Comparison of ENCODE assay signal across 8 cellular contexts in genomic region chr4:6909113-6909969, GRCh38. TPM values are rescaled to one million over a fixed set of nuclear protein-coding genes. Genes with fewer than 3 reads are reported as not detected.
DNase-seq lines count a peak whose midpoint lies in the region; ATAC-seq, FAIRE-seq and TF ChIP-seq lines count a peak whose summit lies in the region.

TBC1D14 (plus strand) TSS chr4:6909826; CDS start chr4:6923390, 13,564 bp downstream.

- intact Hi-C loops in ovary (cut with DNase I) = no loop called here

- H3K36me3 ChIP-seq in ovary = no peaks in the 10 kb centered on the region
- no peaks in the 10 kb centered on the region for H3K36me3 ChIP-seq in thymus (ENCODE audit: control insufficient read depth, insufficient read depth)

- TF ChIP-seq POLR2A in H54 (IDR thresholded peaks at IDR 0.05; ENCODE audit: low read depth, low read length) = no peak; the same call in none of the 2 replicates
- TF ChIP-seq POLR2A in ovary (IDR thresholded peaks at IDR 0.05) = peak; percentile 12

- peak within 1 kb of the TSS; percentile 84 for H3K4me3 ChIP-seq in ovary
- peak within 1 kb of the TSS; percentile 95 for H3K4me3 ChIP-seq in thymus (ENCODE audit: low read length)

- H3K36me3 Mint-ChIP-seq in activated naive CD4-positive, alpha-beta T cell treated with anti-CD3 and anti-CD28 coated beads, Interleukin-2, amount 50 U/mL, for 24 hours = no peaks in the 10 kb centered on the region

- peaks cover 10% of the 10 kb centered on the region for H3K4me1 ChIP-seq in ovary (ENCODE audit: insufficient read depth)
- H3K4me1 ChIP-seq in thymus (ENCODE audit: control insufficient read depth, insufficient read depth, low read length) = peaks cover 25% of the 10 kb centered on the region

- no peaks in the 10 kb centered on the region for H3K27me3 Mint-ChIP-seq in activated naive CD4-positive, alpha-beta T cell treated with anti-CD3 and anti-CD28 coated beads, Interleukin-2, amount 50 U/mL, for 24 hours

- no peaks in the 10 kb centered on the region for H3K9me3 Mint-ChIP-seq in activated naive CD4-positive, alpha-beta T cell treated with anti-CD3 and anti-CD28 coated beads, Interleukin-2, amount 50 U/mL, for 24 hours

- peak within 1 kb of the TSS; percentile 94 for H3K4me3 Mint-ChIP-seq in activated naive CD4-positive, alpha-beta T cell treated with anti-CD3 and anti-CD28 coated beads, Interleukin-2, amount 50 U/mL, for 24 hours

- H3K27ac ChIP-seq in ovary = peak within 1 kb of the TSS; percentile 94 to 99
- H3K27ac ChIP-seq in thymus (ENCODE audit: low read depth) = peak within 1 kb of the TSS; percentile 98

- H3K27ac Mint-ChIP-seq in activated naive CD4-positive, alpha-beta T cell treated with anti-CD3 and anti-CD28 coated beads, Interleukin-2, amount 50 U/mL, for 24 hours = peak within 1 kb of the TSS; percentile 93

- peak in 2 of 3 donors; percentile 42 to 61 for TF ChIP-seq CTCF in ovary (IDR thresholded peaks at IDR 0.05)

- peaks cover 58% of the 10 kb centered on the region for H3K4me1 Mint-ChIP-seq in activated naive CD4-positive, alpha-beta T cell treated with anti-CD3 and anti-CD28 coated beads, Interleukin-2, amount 50 U/mL, for 24 hours

- 0 to 1% (median 0%) methylated on average over 51 to 107 of the region's 108 CpGs for WGBS in ovary, 3 donors
- WGBS in thymus = under 1% methylated on average over 108 of the region's 108 CpGs

- DNase-seq in GM04503 (ENCODE audit: low read depth) (peak; percentile 38), H54 (ENCODE audit: insufficient read length, low spot score) (peak; percentile 77), LoVo (ENCODE audit: low spot score) (peak; percentile 85), glomerular visceral epithelial cell (ENCODE audit: extremely low spot score) (peak; percentile 84), ovary (peak; percentile 88 to 91 (median 90))

- H3K27me3 ChIP-seq in ovary (no peaks in the 10 kb centered on the region), thymus (ENCODE audit: control insufficient read depth, insufficient read depth) (no peaks in the 10 kb centered on the region)

- TF ChIP-seq EP300 in ovary (IDR thresholded peaks at IDR 0.05) = no peak

- no peaks in the 10 kb centered on the region for H3K9me3 ChIP-seq in ovary
- peaks cover 1% of the 10 kb centered on the region for H3K9me3 ChIP-seq in thymus (ENCODE audit: control insufficient read depth)

- no peak for FAIRE-seq in H54 (lab: Jason Lieb, UNC)

- ATAC-seq in SK-N-SH treated with all-trans-retinoic acid at 6 μM for 48 hours = peak; percentile 97

TF ChIP-seq in SK-N-SH treated with all-trans-retinoic acid at 6 μM for 48 hours, 23 proteins besides CTCF, POLR2A, EP300 and RAD21:
- TF ChIP-seq TCF4 (CRISPR knock-in tag; IDR thresholded peaks at IDR 0.05; ENCODE audit: borderline replicate concordance) = no peak
- TF ChIP-seq ARNTL (CRISPR knock-in tag; IDR thresholded peaks at IDR 0.05; ENCODE audit: borderline replicate concordance, low read depth) = no peak
- no peak for TF ChIP-seq ZNF70 (CRISPR knock-in tag; IDR thresholded peaks at IDR 0.05)
- no peak for TF ChIP-seq TOX (CRISPR knock-in tag; IDR thresholded peaks at IDR 0.05; ENCODE audit: borderline replicate concordance)
- TF ChIP-seq, protein P1, sequence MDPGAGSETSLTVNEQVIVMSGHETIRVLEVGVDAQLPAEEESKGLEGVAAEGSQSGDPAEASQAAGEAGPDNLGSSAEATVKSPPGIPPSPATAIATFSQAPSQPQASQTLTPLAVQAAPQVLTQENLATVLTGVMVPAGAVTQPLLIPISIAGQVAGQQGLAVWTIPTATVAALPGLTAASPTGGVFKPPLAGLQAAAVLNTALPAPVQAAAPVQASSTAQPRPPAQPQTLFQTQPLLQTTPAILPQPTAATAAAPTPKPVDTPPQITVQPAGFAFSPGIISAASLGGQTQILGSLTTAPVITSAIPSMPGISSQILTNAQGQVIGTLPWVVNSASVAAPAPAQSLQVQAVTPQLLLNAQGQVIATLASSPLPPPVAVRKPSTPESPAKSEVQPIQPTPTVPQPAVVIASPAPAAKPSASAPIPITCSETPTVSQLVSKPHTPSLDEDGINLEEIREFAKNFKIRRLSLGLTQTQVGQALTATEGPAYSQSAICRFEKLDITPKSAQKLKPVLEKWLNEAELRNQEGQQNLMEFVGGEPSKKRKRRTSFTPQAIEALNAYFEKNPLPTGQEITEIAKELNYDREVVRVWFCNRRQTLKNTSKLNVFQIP (CRISPR knock-in tag; IDR thresholded peaks at IDR 0.05; ENCODE audit: borderline replicate concordance, low read depth) = no peak
- TF ChIP-seq PPARA (CRISPR knock-in tag; IDR thresholded peaks at IDR 0.05; ENCODE audit: borderline replicate concordance) = no peak

RNA-seq across cellular contexts. Expression of gene TBC1D14, which starts in this region (rescaled TPM):
- 10 to 100 TPM; 19.9 to 39.6 (median 34.4) TPM for total RNA-seq in ovary
- polyA plus RNA-seq in ovary = 10 to 100 TPM; 24.7 to 40.0 TPM
- 28.4 TPM for polyA plus RNA-seq in thymus

Comparison
In these comparisons a context has a peak if more than half of its experiments do, and no peak if none do; other contexts are left out.
1. Peak in every context shown above with its lines: DNase-seq, ATAC-seq, H3K4me3 ChIP-seq and H3K27ac ChIP-seq.
2. DNase-seq: peak in every context shown above with its lines; median percentile 90 in ovary; 85 in LoVo; 84 in glomerular visceral epithelial cell; 77 in H54; 38 in GM04503.